Comparison of ENCODE assay signal across 1 cellular context in the genomic region with DNA sequence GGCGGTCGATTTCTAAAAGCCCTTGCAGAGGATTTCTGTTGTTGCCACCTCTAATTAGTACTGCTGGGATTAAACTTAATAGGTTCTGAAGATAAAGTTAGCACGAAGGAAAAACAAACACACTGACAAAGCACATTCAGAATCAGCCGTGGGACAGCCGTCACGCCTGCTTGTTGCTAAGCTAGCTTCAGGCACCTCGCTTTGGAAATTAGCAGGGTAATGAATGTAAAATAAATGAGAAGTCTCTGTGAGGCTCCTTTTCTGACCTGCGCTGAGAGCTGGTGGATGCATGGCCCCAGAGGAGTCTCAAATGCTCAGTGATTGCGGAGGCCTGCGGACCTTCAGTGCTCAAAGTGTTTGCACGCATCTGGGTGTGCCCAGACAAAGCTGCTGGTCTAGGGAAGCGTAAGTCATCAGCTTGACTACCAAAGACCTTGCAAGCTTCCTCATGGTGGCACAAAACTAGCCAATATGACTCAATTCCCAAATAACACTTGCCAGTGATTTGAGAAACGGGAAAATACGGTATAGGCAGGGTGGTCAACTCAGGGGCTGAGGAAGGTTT.
TF ChIP-seq lines count a peak whose summit lies in the region.

No MANE protein-coding gene starts in this region.

TF ChIP-seq in HepG2, 621 proteins besides CTCF, POLR2A, EP300 and RAD21:
- TF ChIP-seq ZNF563 (CRISPR knock-in tag; IDR thresholded peaks at IDR 0.05) (no peak), ZNF335 (CRISPR knock-in tag; IDR thresholded peaks at IDR 0.05) (no peak), ONECUT2 (CRISPR knock-in tag; IDR thresholded peaks at IDR 0.05) (no peak), NR2C2 (CRISPR knock-in tag; IDR thresholded peaks at IDR 0.05; ENCODE audit: borderline replicate concordance) (no peak), MLX (CRISPR knock-in tag; IDR thresholded peaks at IDR 0.05) (no peak), MAFG (CRISPR knock-in tag; IDR thresholded peaks at IDR 0.05) (no peak), ZNF747 (CRISPR knock-in tag; IDR thresholded peaks at IDR 0.05; ENCODE audit: borderline replicate concordance) (no peak), ZNF546 (CRISPR knock-in tag; conservative IDR thresholded peaks at IDR 0.05) (no peak), GZF1 (CRISPR knock-in tag; IDR thresholded peaks at IDR 0.05) (no peak), ZNF660 (CRISPR knock-in tag; IDR thresholded peaks at IDR 0.05; ENCODE audit: borderline replicate concordance, low read depth) (no peak), HOXD1 (CRISPR knock-in tag; IDR thresholded peaks at IDR 0.05) (no peak), MAF1 (CRISPR knock-in tag; IDR thresholded peaks at IDR 0.05; ENCODE audit: borderline replicate concordance) (no peak), AKAP8 (CRISPR knock-in tag; IDR thresholded peaks at IDR 0.05) (no peak)
- TF ChIP-seq, protein P1, sequence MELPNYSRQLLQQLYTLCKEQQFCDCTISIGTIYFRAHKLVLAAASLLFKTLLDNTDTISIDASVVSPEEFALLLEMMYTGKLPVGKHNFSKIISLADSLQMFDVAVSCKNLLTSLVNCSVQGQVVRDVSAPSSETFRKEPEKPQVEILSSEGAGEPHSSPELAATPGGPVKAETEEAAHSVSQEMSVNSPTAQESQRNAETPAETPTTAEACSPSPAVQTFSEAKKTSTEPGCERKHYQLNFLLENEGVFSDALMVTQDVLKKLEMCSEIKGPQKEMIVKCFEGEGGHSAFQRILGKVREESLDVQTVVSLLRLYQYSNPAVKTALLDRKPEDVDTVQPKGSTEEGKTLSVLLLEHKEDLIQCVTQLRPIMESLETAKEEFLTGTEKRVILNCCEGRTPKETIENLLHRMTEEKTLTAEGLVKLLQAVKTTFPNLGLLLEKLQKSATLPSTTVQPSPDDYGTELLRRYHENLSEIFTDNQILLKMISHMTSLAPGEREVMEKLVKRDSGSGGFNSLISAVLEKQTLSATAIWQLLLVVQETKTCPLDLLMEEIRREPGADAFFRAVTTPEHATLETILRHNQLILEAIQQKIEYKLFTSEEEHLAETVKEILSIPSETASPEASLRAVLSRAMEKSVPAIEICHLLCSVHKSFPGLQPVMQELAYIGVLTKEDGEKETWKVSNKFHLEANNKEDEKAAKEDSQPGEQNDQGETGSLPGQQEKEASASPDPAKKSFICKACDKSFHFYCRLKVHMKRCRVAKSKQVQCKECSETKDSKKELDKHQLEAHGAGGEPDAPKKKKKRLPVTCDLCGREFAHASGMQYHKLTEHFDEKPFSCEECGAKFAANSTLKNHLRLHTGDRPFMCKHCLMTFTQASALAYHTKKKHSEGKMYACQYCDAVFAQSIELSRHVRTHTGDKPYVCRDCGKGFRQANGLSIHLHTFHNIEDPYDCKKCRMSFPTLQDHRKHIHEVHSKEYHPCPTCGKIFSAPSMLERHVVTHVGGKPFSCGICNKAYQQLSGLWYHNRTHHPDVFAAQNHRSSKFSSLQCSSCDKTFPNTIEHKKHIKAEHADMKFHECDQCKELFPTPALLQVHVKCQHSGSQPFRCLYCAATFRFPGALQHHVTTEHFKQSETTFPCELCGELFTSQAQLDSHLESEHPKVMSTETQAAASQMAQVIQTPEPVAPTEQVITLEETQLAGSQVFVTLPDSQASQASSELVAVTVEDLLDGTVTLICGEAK (IDR thresholded peaks at IDR 0.05) = no peak
- TF ChIP-seq, protein P1 (CRISPR knock-in tag; IDR thresholded peaks at IDR 0.05) = no peak
- TF ChIP-seq, protein P2, sequence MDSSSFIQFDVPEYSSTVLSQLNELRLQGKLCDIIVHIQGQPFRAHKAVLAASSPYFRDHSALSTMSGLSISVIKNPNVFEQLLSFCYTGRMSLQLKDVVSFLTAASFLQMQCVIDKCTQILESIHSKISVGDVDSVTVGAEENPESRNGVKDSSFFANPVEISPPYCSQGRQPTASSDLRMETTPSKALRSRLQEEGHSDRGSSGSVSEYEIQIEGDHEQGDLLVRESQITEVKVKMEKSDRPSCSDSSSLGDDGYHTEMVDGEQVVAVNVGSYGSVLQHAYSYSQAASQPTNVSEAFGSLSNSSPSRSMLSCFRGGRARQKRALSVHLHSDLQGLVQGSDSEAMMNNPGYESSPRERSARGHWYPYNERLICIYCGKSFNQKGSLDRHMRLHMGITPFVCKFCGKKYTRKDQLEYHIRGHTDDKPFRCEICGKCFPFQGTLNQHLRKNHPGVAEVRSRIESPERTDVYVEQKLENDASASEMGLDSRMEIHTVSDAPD (CRISPR knock-in tag; IDR thresholded peaks at IDR 0.05) = no peak
- TF ChIP-seq, protein P3, sequence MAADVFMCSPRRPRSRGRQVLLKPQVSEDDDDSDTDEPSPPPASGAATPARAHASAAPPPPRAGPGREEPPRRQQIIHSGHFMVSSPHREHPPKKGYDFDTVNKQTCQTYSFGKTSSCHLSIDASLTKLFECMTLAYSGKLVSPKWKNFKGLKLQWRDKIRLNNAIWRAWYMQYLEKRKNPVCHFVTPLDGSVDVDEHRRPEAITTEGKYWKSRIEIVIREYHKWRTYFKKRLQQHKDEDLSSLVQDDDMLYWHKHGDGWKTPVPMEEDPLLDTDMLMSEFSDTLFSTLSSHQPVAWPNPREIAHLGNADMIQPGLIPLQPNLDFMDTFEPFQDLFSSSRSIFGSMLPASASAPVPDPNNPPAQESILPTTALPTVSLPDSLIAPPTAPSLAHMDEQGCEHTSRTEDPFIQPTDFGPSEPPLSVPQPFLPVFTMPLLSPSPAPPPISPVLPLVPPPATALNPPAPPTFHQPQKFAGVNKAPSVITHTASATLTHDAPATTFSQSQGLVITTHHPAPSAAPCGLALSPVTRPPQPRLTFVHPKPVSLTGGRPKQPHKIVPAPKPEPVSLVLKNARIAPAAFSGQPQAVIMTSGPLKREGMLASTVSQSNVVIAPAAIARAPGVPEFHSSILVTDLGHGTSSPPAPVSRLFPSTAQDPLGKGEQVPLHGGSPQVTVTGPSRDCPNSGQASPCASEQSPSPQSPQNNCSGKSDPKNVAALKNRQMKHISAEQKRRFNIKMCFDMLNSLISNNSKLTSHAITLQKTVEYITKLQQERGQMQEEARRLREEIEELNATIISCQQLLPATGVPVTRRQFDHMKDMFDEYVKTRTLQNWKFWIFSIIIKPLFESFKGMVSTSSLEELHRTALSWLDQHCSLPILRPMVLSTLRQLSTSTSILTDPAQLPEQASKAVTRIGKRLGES (CRISPR knock-in tag; IDR thresholded peaks at IDR 0.05; ENCODE audit: borderline replicate concordance) = no peak
